In the genomic region with DNA sequence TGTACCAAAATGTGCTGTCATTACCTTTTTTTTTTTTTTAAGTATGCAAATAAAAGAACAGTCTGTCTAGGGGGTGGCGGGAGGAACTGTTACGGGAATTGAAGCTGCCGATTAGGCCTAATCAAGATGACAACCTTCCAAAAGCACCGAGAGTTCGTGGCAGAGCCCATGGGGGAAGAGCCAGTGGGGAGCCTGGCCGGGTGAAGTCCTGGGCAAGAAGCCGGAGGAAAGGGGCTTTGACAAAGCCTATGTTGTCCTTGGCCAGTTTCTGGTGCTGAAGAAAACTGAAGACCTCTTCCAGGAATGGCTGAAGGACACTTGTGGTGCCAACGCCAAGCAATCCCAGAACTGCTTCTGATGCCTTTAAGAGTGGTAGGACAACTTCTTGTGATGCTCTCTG, we compare ENCODE assay signal across 15 cellular contexts. TPM values are rescaled to one million over a fixed set of nuclear protein-coding genes. Genes with fewer than 3 reads are reported as not detected.
DNase-seq lines count a peak whose midpoint lies in the region; ATAC-seq, FAIRE-seq and TF ChIP-seq lines count a peak whose summit lies in the region.
"Had no signal": no experiment of that assay in that cellular context is flagged by ENCODE, and none has a peak within 500 bp of the region (broad histone marks: within the 10 kb centered on the region; RNA-seq: fewer than 3 reads in every experiment).

No MANE protein-coding gene starts in this region.

- no peaks in the 10 kb centered on the region for H3K27me3 Mint-ChIP-seq in CD4-positive, CD25-positive, alpha-beta regulatory T cell
- no peaks in the 10 kb centered on the region for H3K27me3 Mint-ChIP-seq in astrocyte (ENCODE audit: low read depth, unreplicated experiment)
- H3K27me3 Mint-ChIP-seq: activated CD4-positive, alpha-beta memory T cell treated with anti-CD3 and anti-CD28 coated beads, Interleukin-2, amount 10 ng/mL, durations not matched to agents 7 days and 5 days had no signal

- no peaks in the 10 kb centered on the region for H3K36me3 ChIP-seq in CD4-positive, CD25-positive, alpha-beta regulatory T cell (ENCODE audit: control insufficient read depth, insufficient read depth, low read length)
- peaks cover 23% of the 10 kb centered on the region for H3K36me3 ChIP-seq in astrocyte (ENCODE audit: insufficient read depth, low read length)
- no peaks in the 10 kb centered on the region for H3K36me3 ChIP-seq in hepatocyte (replicated peaks; ENCODE audit: insufficient read depth, low read depth)
- peaks cover 3% of the 10 kb centered on the region for H3K36me3 ChIP-seq in rectal smooth muscle tissue (ENCODE audit: control insufficient read depth, insufficient read depth, low read length)
- H3K36me3 ChIP-seq: adrenal gland, BE2C, ovary had no signal

- H4K20me1 ChIP-seq in astrocyte (ENCODE audit: insufficient read depth, low read length) (peaks cover 92% of the 10 kb centered on the region), hepatocyte (ENCODE audit: insufficient read depth, poor library complexity, severe bottlenecking) (peaks cover 9% of the 10 kb centered on the region)

- no peak for TF ChIP-seq CTCF in astrocyte (IDR thresholded peaks at IDR 0.05; ENCODE audit: insufficient read depth, low read depth, low read length)
- TF ChIP-seq CTCF in hepatocyte (IDR thresholded peaks at IDR 0.05; ENCODE audit: poor library complexity) = no peak

- peaks cover 5% of the 10 kb centered on the region for H3K36me3 Mint-ChIP-seq in CD4-positive, CD25-positive, alpha-beta regulatory T cell
- H3K36me3 Mint-ChIP-seq in astrocyte (ENCODE audit: low read depth, unreplicated experiment) = peaks cover 3% of the 10 kb centered on the region

- H3K79me2 ChIP-seq in astrocyte (ENCODE audit: insufficient read depth, low read length) (peaks cover 97% of the 10 kb centered on the region), hepatocyte (peaks cover 81% of the 10 kb centered on the region)

- H3K4me1 ChIP-seq in CD4-positive, CD25-positive, alpha-beta regulatory T cell (ENCODE audit: control insufficient read depth, insufficient read depth, low read length, poor library complexity, severe bottlenecking) = peaks cover 5% of the 10 kb centered on the region
- H3K4me1 ChIP-seq in astrocyte (ENCODE audit: insufficient read depth, low read length) = peaks cover 76% of the 10 kb centered on the region
- peaks cover 48% of the 10 kb centered on the region for H3K4me1 ChIP-seq in hepatocyte (ENCODE audit: insufficient read depth)
- H3K4me1 ChIP-seq in rectal smooth muscle tissue (ENCODE audit: control insufficient read depth, insufficient read depth, low read length) = peaks cover 79% of the 10 kb centered on the region

- H3K4me3 ChIP-seq in CD4-positive, CD25-positive, alpha-beta regulatory T cell (ENCODE audit: low read depth, low read length) = no peak overlapping the region
- H3K4me3 ChIP-seq in astrocyte (ENCODE audit: insufficient read depth, low read depth, low read length) (no peak overlapping the region), hepatocyte (no peak overlapping the region), rectal smooth muscle tissue (ENCODE audit: low read length) (peak overlapping the region; percentile 20)
- H3K4me3 ChIP-seq: adrenal gland, ovary had no signal

- ATAC-seq in CD4-positive, CD25-positive, alpha-beta regulatory T cell (ENCODE audit: low read depth in 2 of 2) = no peak
- ATAC-seq in HG02759 (IDR thresholded peaks at IDR 0.05; ENCODE audit: unreplicated experiment) = no peak

- H3K9me3 ChIP-seq in CD4-positive, CD25-positive, alpha-beta regulatory T cell (ENCODE audit: control insufficient read depth in 2 of 2, low read length in 2 of 2) = no peaks in the 10 kb centered on the region
- H3K9me3 ChIP-seq in astrocyte (ENCODE audit: insufficient read depth, low read depth, low read length) (no peaks in the 10 kb centered on the region), hepatocyte (ENCODE audit: low read depth) (no peaks in the 10 kb centered on the region)
- H3K9me3 ChIP-seq: adrenal gland, BE2C, ovary had no signal

- H2AFZ ChIP-seq in astrocyte (ENCODE audit: low read depth, low read length) = no peak overlapping the region
- no peak overlapping the region for H2AFZ ChIP-seq in hepatocyte

- no peak overlapping the region for H3K27ac ChIP-seq in CD4-positive, CD25-positive, alpha-beta regulatory T cell (ENCODE audit: insufficient read depth, low read length, poor library complexity, severe bottlenecking)
- H3K27ac ChIP-seq in astrocyte (ENCODE audit: low read depth, low read length) (peak overlapping the region; percentile 32), hepatocyte (peak overlapping the region; percentile 58), rectal smooth muscle tissue (ENCODE audit: low read depth, low read length) (peak overlapping the region; percentile 97)

- H3K4me1 Mint-ChIP-seq in CD4-positive, CD25-positive, alpha-beta regulatory T cell = peaks cover 1 to 89% (median 31%) of the 10 kb centered on the region in 4 donors
- peaks cover 88% of the 10 kb centered on the region for H3K4me1 Mint-ChIP-seq in astrocyte (ENCODE audit: low read depth, unreplicated experiment)

- H3K4me3 Mint-ChIP-seq in CD4-positive, CD25-positive, alpha-beta regulatory T cell = no peak overlapping the region
- H3K4me3 Mint-ChIP-seq in astrocyte (ENCODE audit: unreplicated experiment) = peak overlapping the region; percentile 66
- H3K4me3 Mint-ChIP-seq: activated CD4-positive, alpha-beta memory T cell treated with anti-CD3 and anti-CD28 coated beads, Interleukin-2, amount 10 ng/mL, durations not matched to agents 7 days and 5 days; T-helper 1 cell treated with Interleukin-12 subunit alpha and Interleukin-12 subunit beta and Interleukin-4 antibody, amounts not matched to agents 30 μg/mL and 1 μg/mL, for 36 hours had no signal

- H3K27me3 ChIP-seq in CD4-positive, CD25-positive, alpha-beta regulatory T cell (ENCODE audit: control insufficient read depth, insufficient read depth, low read length) = no peaks in the 10 kb centered on the region
- H3K27me3 ChIP-seq in astrocyte (ENCODE audit: insufficient read depth, low read length) = no peaks in the 10 kb centered on the region
- H3K27me3 ChIP-seq in hepatocyte = no peaks in the 10 kb centered on the region
- no peaks in the 10 kb centered on the region for H3K27me3 ChIP-seq in rectal smooth muscle tissue (ENCODE audit: control insufficient read depth, insufficient read depth, low read length)
- H3K27me3 ChIP-seq: adrenal gland, BE2C, ovary had no signal

- FAIRE-seq in astrocyte (lab: Jason Lieb, UNC) = no peak

- H3K9me2 ChIP-seq in hepatocyte (replicated peaks; ENCODE audit: insufficient read depth) = no peaks in the 10 kb centered on the region

- WGBS in hepatocyte (ENCODE audit: low lambda C conversion rate, missing lambda C conversion rate) = 82% methylated on average over 8 of the region's 8 CpGs

- H3K9me3 Mint-ChIP-seq in CD4-positive, CD25-positive, alpha-beta regulatory T cell = no peaks in the 10 kb centered on the region
- no peaks in the 10 kb centered on the region for H3K9me3 Mint-ChIP-seq in astrocyte (ENCODE audit: unreplicated experiment)
- H3K9me3 Mint-ChIP-seq: activated CD4-positive, alpha-beta memory T cell treated with anti-CD3 and anti-CD28 coated beads, Interleukin-2, amount 10 ng/mL, durations not matched to agents 7 days and 5 days; T-helper 1 cell treated with Interleukin-12 subunit alpha and Interleukin-12 subunit beta and Interleukin-4 antibody, amounts not matched to agents 30 μg/mL and 1 μg/mL, for 36 hours had no signal

- no peak for DNase-seq in CD4-positive, CD25-positive, alpha-beta regulatory T cell
- DNase-seq in astrocyte (ENCODE audit: low read depth) (no peak), hepatocyte (ENCODE audit: low spot score) (no peak), COR-L47 (lab: John Stamatoyannopoulos, UW) (no peak), NCI-H128 (lab: John Stamatoyannopoulos, UW; ENCODE audit: unreplicated experiment) (no peak)
- DNase-seq in activated effector memory CD4-positive, alpha-beta T cell treated with Interleukin-2 at 50 U/mL for 16 hours = no peak
- DNase-seq: activated CD4-positive, alpha-beta memory T cell treated with anti-CD3 and anti-CD28 coated beads, Interleukin-2, amount 10 ng/mL, durations not matched to agents 7 days and 5 days; erythroblast; NCI-H1417 treated with DMSO at 0.1 percent for 48 hours had no signal

- peak overlapping the region; percentile 20 for H3K4me2 ChIP-seq in astrocyte (ENCODE audit: low read length)
- no peak overlapping the region for H3K4me2 ChIP-seq in hepatocyte

- peak overlapping the region; percentile 24 for H3K9ac ChIP-seq in astrocyte (ENCODE audit: low read length)
- no peak overlapping the region for H3K9ac ChIP-seq in rectal smooth muscle tissue (ENCODE audit: low read length)

- H3K27ac Mint-ChIP-seq in CD4-positive, CD25-positive, alpha-beta regulatory T cell = peak overlapping the region; percentile 48 to 78 (median 78)
- H3K27ac Mint-ChIP-seq in astrocyte (ENCODE audit: unreplicated experiment) = peak overlapping the region; percentile 49
- H3K27ac Mint-ChIP-seq: activated CD4-positive, alpha-beta memory T cell treated with anti-CD3 and anti-CD28 coated beads, Interleukin-2, amount 10 ng/mL, durations not matched to agents 7 days and 5 days; T-helper 1 cell treated with Interleukin-12 subunit alpha and Interleukin-12 subunit beta and Interleukin-4 antibody, amounts not matched to agents 30 μg/mL and 1 μg/mL, for 36 hours had no signal

RNA-seq across cellular contexts. Expression of a gene that starts 42.6 kb away (rescaled TPM):
- 47.5 TPM for total RNA-seq in CD4-positive, CD25-positive, alpha-beta regulatory T cell
- 10 to 100 TPM; 28.3 to 78.8 (median 51.8) TPM for polyA plus RNA-seq in CD4-positive, CD25-positive, alpha-beta regulatory T cell
- total RNA-seq in astrocyte = 1,163 and 1,186 TPM in 2 replicates
- 82.2 and 88.0 TPM in 2 replicates for total RNA-seq in hepatocyte
- polyA plus RNA-seq in hepatocyte = 157 and 163 TPM in 2 replicates

Comparison
In these comparisons a context has a peak if more than half of its experiments do, and no peak if none do; other contexts are left out.
1. RNA of a gene that starts 42.6 kb away (total RNA-seq): 1,163 to 1,186 TPM in astrocyte; 82.2 to 88.0 TPM in hepatocyte and 47.5 TPM in CD4-positive, CD25-positive, alpha-beta regulatory T cell (single experiment); every median in the first group is over 10 times any median in the second.